ENCODE assay signal across 8 cellular contexts in the genomic region with DNA sequence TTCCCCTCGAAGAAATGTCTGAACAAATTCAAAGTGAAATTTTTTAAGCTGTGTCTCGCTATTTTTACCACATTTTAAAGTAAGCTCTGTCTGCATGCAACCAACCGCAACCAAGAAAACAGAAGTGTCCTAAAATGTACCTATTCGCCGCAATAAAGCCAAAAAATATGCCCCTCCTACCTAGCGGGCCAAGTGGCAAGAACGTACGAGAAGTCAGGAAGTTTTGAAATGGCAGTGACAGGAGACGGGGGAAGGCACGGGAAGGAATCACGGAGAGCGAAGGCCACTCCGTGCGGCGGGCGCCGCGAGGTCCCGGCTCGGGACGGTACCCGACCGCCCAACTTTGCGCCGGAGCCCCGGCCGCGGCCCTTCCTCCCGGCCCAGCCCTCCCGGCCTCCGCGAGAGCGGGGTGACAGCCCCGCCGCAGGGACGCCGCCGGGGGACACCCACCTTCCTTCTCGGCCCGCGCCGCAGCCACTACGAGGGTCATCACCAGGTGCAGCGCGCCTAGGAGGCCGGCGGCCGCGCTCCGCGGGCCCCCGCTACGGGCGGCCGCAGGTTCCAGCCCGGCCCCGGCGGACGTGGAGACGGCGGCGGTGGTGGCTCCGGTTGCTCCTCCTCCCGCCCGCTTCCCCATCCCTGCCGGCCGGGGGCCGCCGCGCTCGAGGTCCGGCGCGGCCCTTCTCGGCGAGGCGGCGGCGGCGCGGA. TPM values are rescaled to one million over a fixed set of nuclear protein-coding genes. Genes with fewer than 3 reads are reported as not detected.
DNase-seq lines count a peak whose midpoint lies in the region; ATAC-seq and TF ChIP-seq lines count a peak whose summit lies in the region.

No MANE protein-coding gene starts in this region.

- peaks cover 14% of the 10 kb centered on the region for H3K36me3 Mint-ChIP-seq in nephron progenitor cell (ENCODE audit: low read depth)

- TF ChIP-seq CTCF in AG04449 (IDR thresholded peaks at IDR 0.05; ENCODE audit: insufficient read depth, low read length, missing control alignments) (no peak), esophagus muscularis mucosa (IDR thresholded peaks at IDR 0.05) (no peak), nephron progenitor cell (IDR thresholded peaks at IDR 0.05) (no peak)

- peaks cover 23 to 51% (median 48%) of the 10 kb centered on the region in 4 donors for H3K4me1 ChIP-seq in esophagus muscularis mucosa
- peaks cover 8% of the 10 kb centered on the region for H3K4me1 ChIP-seq in stomach smooth muscle (ENCODE audit: control insufficient read depth, insufficient read depth, low read length)

- peak overlapping the region; percentile 97 for H3K4me3 Mint-ChIP-seq in nephron progenitor cell

- H3K4me3 ChIP-seq in AG04449 (ENCODE audit: low read depth, low read length): peak overlapping the region; percentile 84
- H3K4me3 ChIP-seq in esophagus muscularis mucosa: peak overlapping the region; percentile 75 to 95 (median 92)
- peak overlapping the region; percentile 78 to 90 for H3K4me3 ChIP-seq in stomach smooth muscle (ENCODE audit: low read length in 2 of 2)

- peaks cover 48% of the 10 kb centered on the region for H3K4me1 Mint-ChIP-seq in nephron progenitor cell

- WGBS in esophagus muscularis mucosa: 0% methylated on average over 17 of the region's 81 CpGs

- H3K9me3 ChIP-seq in esophagus muscularis mucosa (no peaks in the 10 kb centered on the region), stomach smooth muscle (ENCODE audit: control insufficient read depth in 2 of 2, low read length in 2 of 2) (no peaks in the 10 kb centered on the region)

- POLR2A ChIA-PET in AG04449 (lab: Yijun Ruan, JAX): interaction anchor here (0.9 to 1.4 kb wide), 3 partner anchors 12 to 44 kb away, joined by 3 read pairs; no protein-coding TSS in a partner anchor

- peak overlapping the region; percentile 94 to 97 (median 97) for H3K27ac ChIP-seq in esophagus muscularis mucosa (replicated peaks in 1 of 4)
- peak overlapping the region; percentile 86 for H3K27ac ChIP-seq in stomach smooth muscle (ENCODE audit: low read length)

- peak; percentile 19 for ATAC-seq in GM18861 (IDR thresholded peaks at IDR 0.05; ENCODE audit: unreplicated experiment)
- peak; percentile 17 for ATAC-seq in HG03060 (IDR thresholded peaks at IDR 0.05; ENCODE audit: low read depth, unreplicated experiment)

- H3K27ac Mint-ChIP-seq in nephron progenitor cell: peak overlapping the region; percentile 97

- CTCF ChIA-PET in AG04449 (lab: Yijun Ruan, JAX): interaction anchor here (0.9 to 1.1 kb wide), 2 partner anchors 14 to 189 kb away, joined by 4 to 7 read pairs; no protein-coding TSS in a partner anchor

- H3K9ac ChIP-seq in stomach smooth muscle (ENCODE audit: low read length in 2 of 2): peak overlapping the region; percentile 69 to 94

- DNase-seq in AG04449 (ENCODE audit: low read depth, low spot score) (no peak), NOMO-1 (lab: John Stamatoyannopoulos, UW; ENCODE audit: unreplicated experiment in 2 of 2) (peak; percentile 62 to 77), activated T-cell treated with anti-CD3 and anti-CD28 coated beads for 1 hour (ENCODE audit: low read depth) (peak; percentile 18), esophagus muscularis mucosa (ENCODE audit: extremely low spot score) (no peak), nephron progenitor cell (peak; percentile 74)

- TF ChIP-seq EP300 in esophagus muscularis mucosa (IDR thresholded peaks at IDR 0.05): no peak

- H3K27me3 ChIP-seq in esophagus muscularis mucosa: no peaks in the 10 kb centered on the region
- H3K27me3 ChIP-seq in stomach smooth muscle (ENCODE audit: control insufficient read depth in 1 of 2, insufficient read depth in 2 of 2, low read length in 2 of 2): no peaks in the 10 kb centered on the region

- TF ChIP-seq POLR2A in esophagus muscularis mucosa (IDR thresholded peaks at IDR 0.05; ENCODE audit: low read depth): no peak

- no peaks in the 10 kb centered on the region for H3K27me3 Mint-ChIP-seq in nephron progenitor cell (ENCODE audit: low read depth, poor library complexity)

- no peaks in the 10 kb centered on the region for H3K9me3 Mint-ChIP-seq in nephron progenitor cell

- no peaks in the 10 kb centered on the region for H3K36me3 ChIP-seq in esophagus muscularis mucosa
- no peaks in the 10 kb centered on the region for H3K36me3 ChIP-seq in stomach smooth muscle (ENCODE audit: control insufficient read depth in 2 of 2, insufficient read depth in 2 of 2, low read length in 2 of 2)

- intact Hi-C loops in esophagus muscularis mucosa (cut with DNase I): no loop called here

RNA-seq across cellular contexts. Expression of a gene that starts 0.6 kb away (rescaled TPM):
- 10 to 100 TPM; 23.9 to 34.1 (median 26.5) TPM for total RNA-seq in esophagus muscularis mucosa

Comparison
In these comparisons a context has a peak if more than half of its experiments do, and no peak if none do; other contexts are left out.
1. DNase-seq: peak in NOMO-1 (2 of 2), activated T-cell treated with anti-CD3 and anti-CD28 coated beads for 1 hour (single experiment) and nephron progenitor cell (single experiment); none in AG04449 (single experiment) and esophagus muscularis mucosa (single experiment).
2. Peak in every context shown above with its lines, with median percentiles within 50 percentile points of each other: H3K4me3 ChIP-seq.